1 cellular context compared by ENCODE assay signal in the genomic region with DNA sequence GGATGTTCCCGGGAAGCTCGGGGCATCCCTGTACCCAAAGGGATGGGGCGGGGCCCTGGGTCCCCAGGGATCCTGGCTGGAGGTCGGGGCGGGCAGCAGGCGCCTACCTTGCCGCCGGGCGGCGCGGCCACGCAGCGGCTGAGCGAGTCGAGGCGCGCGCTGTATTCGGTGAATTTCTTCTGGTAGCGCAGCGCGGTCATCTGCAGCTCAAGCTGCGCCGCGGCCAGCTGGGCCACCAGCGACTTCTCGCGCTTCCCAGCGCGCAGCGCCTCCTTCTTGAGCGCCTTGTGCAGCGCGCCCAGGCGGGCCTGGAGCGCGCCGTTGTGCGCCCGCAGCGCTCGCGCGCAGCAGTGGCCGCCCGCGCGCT.
TF ChIP-seq lines count a peak whose summit lies in the region.

No MANE protein-coding gene starts in this region.

TF ChIP-seq in H1, 55 proteins besides CTCF, POLR2A, EP300 and RAD21:
- no peak for TF ChIP-seq BACH1 (IDR thresholded peaks at IDR 0.05; ENCODE audit: low read length)
- TF ChIP-seq CHD2 (IDR thresholded peaks at IDR 0.05; ENCODE audit: low read length), result peak; percentile 52; the same call in 1 of the 2 replicates
- 0 out of 2 replicates have a peak, but pooled peaks have one; percentile 45 for TF ChIP-seq GABPA (IDR thresholded peaks at IDR 0.05; ENCODE audit: borderline replicate concordance, insufficient read depth, low read length)
- TF ChIP-seq, protein P1, sequence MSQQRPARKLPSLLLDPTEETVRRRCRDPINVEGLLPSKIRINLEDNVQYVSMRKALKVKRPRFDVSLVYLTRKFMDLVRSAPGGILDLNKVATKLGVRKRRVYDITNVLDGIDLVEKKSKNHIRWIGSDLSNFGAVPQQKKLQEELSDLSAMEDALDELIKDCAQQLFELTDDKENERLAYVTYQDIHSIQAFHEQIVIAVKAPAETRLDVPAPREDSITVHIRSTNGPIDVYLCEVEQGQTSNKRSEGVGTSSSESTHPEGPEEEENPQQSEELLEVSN (IDR thresholded peaks at IDR 0.05), result peak; percentile 90
- no peak for TF ChIP-seq SP1 (IDR thresholded peaks at IDR 0.05; ENCODE audit: low read depth, low read length)
- no peak for TF ChIP-seq KDM4A (IDR thresholded peaks at IDR 0.05; ENCODE audit: low read depth, low read length, severe bottlenecking)
- no peak for TF ChIP-seq SRF (IDR thresholded peaks at IDR 0.05; ENCODE audit: low read depth, low read length)
- TF ChIP-seq SUZ12 (IDR thresholded peaks at IDR 0.05; ENCODE audit: low read length), result no peak
- TF ChIP-seq JUN (IDR thresholded peaks at IDR 0.05; ENCODE audit: low read depth, low read length), result no peak
- no peak for TF ChIP-seq TAF7 (optimal IDR thresholded peaks at IDR 0.05; ENCODE audit: borderline replicate concordance, low read depth, low read length)
- TF ChIP-seq PHF8 (conservative IDR thresholded peaks at IDR 0.05; ENCODE audit: low read depth, low read length), result no peak
- TF ChIP-seq, protein P2, sequence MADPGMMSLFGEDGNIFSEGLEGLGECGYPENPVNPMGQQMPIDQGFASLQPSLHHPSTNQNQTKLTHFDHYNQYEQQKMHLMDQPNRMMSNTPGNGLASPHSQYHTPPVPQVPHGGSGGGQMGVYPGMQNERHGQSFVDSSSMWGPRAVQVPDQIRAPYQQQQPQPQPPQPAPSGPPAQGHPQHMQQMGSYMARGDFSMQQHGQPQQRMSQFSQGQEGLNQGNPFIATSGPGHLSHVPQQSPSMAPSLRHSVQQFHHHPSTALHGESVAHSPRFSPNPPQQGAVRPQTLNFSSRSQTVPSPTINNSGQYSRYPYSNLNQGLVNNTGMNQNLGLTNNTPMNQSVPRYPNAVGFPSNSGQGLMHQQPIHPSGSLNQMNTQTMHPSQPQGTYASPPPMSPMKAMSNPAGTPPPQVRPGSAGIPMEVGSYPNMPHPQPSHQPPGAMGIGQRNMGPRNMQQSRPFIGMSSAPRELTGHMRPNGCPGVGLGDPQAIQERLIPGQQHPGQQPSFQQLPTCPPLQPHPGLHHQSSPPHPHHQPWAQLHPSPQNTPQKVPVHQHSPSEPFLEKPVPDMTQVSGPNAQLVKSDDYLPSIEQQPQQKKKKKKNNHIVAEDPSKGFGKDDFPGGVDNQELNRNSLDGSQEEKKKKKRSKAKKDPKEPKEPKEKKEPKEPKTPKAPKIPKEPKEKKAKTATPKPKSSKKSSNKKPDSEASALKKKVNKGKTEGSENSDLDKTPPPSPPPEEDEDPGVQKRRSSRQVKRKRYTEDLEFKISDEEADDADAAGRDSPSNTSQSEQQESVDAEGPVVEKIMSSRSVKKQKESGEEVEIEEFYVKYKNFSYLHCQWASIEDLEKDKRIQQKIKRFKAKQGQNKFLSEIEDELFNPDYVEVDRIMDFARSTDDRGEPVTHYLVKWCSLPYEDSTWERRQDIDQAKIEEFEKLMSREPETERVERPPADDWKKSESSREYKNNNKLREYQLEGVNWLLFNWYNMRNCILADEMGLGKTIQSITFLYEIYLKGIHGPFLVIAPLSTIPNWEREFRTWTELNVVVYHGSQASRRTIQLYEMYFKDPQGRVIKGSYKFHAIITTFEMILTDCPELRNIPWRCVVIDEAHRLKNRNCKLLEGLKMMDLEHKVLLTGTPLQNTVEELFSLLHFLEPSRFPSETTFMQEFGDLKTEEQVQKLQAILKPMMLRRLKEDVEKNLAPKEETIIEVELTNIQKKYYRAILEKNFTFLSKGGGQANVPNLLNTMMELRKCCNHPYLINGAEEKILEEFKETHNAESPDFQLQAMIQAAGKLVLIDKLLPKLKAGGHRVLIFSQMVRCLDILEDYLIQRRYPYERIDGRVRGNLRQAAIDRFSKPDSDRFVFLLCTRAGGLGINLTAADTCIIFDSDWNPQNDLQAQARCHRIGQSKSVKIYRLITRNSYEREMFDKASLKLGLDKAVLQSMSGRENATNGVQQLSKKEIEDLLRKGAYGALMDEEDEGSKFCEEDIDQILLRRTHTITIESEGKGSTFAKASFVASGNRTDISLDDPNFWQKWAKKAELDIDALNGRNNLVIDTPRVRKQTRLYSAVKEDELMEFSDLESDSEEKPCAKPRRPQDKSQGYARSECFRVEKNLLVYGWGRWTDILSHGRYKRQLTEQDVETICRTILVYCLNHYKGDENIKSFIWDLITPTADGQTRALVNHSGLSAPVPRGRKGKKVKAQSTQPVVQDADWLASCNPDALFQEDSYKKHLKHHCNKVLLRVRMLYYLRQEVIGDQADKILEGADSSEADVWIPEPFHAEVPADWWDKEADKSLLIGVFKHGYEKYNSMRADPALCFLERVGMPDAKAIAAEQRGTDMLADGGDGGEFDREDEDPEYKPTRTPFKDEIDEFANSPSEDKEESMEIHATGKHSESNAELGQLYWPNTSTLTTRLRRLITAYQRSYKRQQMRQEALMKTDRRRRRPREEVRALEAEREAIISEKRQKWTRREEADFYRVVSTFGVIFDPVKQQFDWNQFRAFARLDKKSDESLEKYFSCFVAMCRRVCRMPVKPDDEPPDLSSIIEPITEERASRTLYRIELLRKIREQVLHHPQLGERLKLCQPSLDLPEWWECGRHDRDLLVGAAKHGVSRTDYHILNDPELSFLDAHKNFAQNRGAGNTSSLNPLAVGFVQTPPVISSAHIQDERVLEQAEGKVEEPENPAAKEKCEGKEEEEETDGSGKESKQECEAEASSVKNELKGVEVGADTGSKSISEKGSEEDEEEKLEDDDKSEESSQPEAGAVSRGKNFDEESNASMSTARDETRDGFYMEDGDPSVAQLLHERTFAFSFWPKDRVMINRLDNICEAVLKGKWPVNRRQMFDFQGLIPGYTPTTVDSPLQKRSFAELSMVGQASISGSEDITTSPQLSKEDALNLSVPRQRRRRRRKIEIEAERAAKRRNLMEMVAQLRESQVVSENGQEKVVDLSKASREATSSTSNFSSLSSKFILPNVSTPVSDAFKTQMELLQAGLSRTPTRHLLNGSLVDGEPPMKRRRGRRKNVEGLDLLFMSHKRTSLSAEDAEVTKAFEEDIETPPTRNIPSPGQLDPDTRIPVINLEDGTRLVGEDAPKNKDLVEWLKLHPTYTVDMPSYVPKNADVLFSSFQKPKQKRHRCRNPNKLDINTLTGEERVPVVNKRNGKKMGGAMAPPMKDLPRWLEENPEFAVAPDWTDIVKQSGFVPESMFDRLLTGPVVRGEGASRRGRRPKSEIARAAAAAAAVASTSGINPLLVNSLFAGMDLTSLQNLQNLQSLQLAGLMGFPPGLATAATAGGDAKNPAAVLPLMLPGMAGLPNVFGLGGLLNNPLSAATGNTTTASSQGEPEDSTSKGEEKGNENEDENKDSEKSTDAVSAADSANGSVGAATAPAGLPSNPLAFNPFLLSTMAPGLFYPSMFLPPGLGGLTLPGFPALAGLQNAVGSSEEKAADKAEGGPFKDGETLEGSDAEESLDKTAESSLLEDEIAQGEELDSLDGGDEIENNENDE (IDR thresholded peaks at IDR 0.05; ENCODE audit: insufficient replicate concordance, low read length), result no peak
- no peak for TF ChIP-seq ZNF274 (IDR thresholded peaks at IDR 0.05; ENCODE audit: borderline replicate concordance, extremely low read depth, low read length)
- TF ChIP-seq JUND (IDR thresholded peaks at IDR 0.05; ENCODE audit: low read length), result no peak
- 0 out of 4 replicates have a peak, but pooled peaks of 1 of the 2 experiments have one; percentile 19 for TF ChIP-seq HDAC2 (IDR thresholded peaks at IDR 0.05; ENCODE audit: borderline replicate concordance in 1 of 2, low read depth in 2 of 2, low read length in 2 of 2)
- no peak for TF ChIP-seq EGR1 (IDR thresholded peaks at IDR 0.05; ENCODE audit: borderline replicate concordance, low read depth, low read length)
- TF ChIP-seq POLR2AphosphoS5 (IDR thresholded peaks at IDR 0.05; ENCODE audit: low read depth, low read length), result no peak
- no peak for TF ChIP-seq SAP30 (IDR thresholded peaks at IDR 0.05; ENCODE audit: insufficient read depth, insufficient replicate concordance, low read length)
- TF ChIP-seq CBX8 (IDR thresholded peaks at IDR 0.05; ENCODE audit: borderline replicate concordance, low read depth, low read length), result no peak
- TF ChIP-seq, protein P3, sequence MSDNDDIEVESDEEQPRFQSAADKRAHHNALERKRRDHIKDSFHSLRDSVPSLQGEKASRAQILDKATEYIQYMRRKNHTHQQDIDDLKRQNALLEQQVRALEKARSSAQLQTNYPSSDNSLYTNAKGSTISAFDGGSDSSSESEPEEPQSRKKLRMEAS (IDR thresholded peaks at IDR 0.05), result peak; percentile 69
- TF ChIP-seq KDM5A (IDR thresholded peaks at IDR 0.05; ENCODE audit: low read length), result no peak
- no peak for TF ChIP-seq SP2 (IDR thresholded peaks at IDR 0.05; ENCODE audit: low read length)
- peak; percentile 39; the same call in 1 of the 2 replicates for TF ChIP-seq TEAD4 (IDR thresholded peaks at IDR 0.05; ENCODE audit: low read depth, low read length)
- TF ChIP-seq RNF2 (IDR thresholded peaks at IDR 0.05; ENCODE audit: borderline replicate concordance, low read depth, low read length, missing control alignments, poor library complexity, severe bottlenecking), result no peak
- no peak for TF ChIP-seq BCL11A (IDR thresholded peaks at IDR 0.05; ENCODE audit: low read depth in 2 of 2, low read length in 2 of 2)
- no peak for TF ChIP-seq EZH2 (IDR thresholded peaks at IDR 0.05; ENCODE audit: low read depth, low read length, severe bottlenecking)
- TF ChIP-seq ASH2L (IDR thresholded peaks at IDR 0.05; ENCODE audit: low read length), result no peak
- TF ChIP-seq BRCA1 (IDR thresholded peaks at IDR 0.05; ENCODE audit: low read depth, low read length), result no peak
- TF ChIP-seq, protein P4, sequence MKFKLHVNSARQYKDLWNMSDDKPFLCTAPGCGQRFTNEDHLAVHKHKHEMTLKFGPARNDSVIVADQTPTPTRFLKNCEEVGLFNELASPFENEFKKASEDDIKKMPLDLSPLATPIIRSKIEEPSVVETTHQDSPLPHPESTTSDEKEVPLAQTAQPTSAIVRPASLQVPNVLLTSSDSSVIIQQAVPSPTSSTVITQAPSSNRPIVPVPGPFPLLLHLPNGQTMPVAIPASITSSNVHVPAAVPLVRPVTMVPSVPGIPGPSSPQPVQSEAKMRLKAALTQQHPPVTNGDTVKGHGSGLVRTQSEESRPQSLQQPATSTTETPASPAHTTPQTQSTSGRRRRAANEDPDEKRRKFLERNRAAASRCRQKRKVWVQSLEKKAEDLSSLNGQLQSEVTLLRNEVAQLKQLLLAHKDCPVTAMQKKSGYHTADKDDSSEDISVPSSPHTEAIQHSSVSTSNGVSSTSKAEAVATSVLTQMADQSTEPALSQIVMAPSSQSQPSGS (IDR thresholded peaks at IDR 0.05; ENCODE audit: low read length), result no peak
- TF ChIP-seq POU5F1 (IDR thresholded peaks at IDR 0.05; ENCODE audit: low read depth, low read length), result no peak
- TF ChIP-seq SIN3A (conservative IDR thresholded peaks at IDR 0.05 in 1 of 2, IDR thresholded peaks at IDR 0.05 in 1 of 2; ENCODE audit: low read depth in 1 of 2, low read length in 2 of 2), result 0 out of 4 replicates have a peak, but pooled peaks of 1 of the 2 experiments have one; percentile 17
- no peak for TF ChIP-seq CBX5 (IDR thresholded peaks at IDR 0.05; ENCODE audit: low read depth, low read length)
- TF ChIP-seq TBP (IDR thresholded peaks at IDR 0.05; ENCODE audit: low read depth, low read length), result no peak
- TF ChIP-seq NANOG (IDR thresholded peaks at IDR 0.05; ENCODE audit: insufficient read depth, low read depth, low read length, poor library complexity, severe bottlenecking), result no peak
- TF ChIP-seq, protein P5, sequence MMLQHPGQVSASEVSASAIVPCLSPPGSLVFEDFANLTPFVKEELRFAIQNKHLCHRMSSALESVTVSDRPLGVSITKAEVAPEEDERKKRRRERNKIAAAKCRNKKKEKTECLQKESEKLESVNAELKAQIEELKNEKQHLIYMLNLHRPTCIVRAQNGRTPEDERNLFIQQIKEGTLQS (IDR thresholded peaks at IDR 0.05; ENCODE audit: insufficient read depth, low read depth, low read length), result no peak
- no peak for TF ChIP-seq NRF1 (IDR thresholded peaks at IDR 0.05; ENCODE audit: low read depth, low read length)
- TF ChIP-seq RFX5 (IDR thresholded peaks at IDR 0.05; ENCODE audit: borderline replicate concordance, low read depth, low read length), result no peak
- 0 out of 2 replicates have a peak, but pooled peaks have one; percentile 36 for TF ChIP-seq TAF1 (IDR thresholded peaks at IDR 0.05; ENCODE audit: low read depth, low read length)
- no peak for TF ChIP-seq KDM1A (IDR thresholded peaks at IDR 0.05; ENCODE audit: borderline replicate concordance, low read length)
- no peak for TF ChIP-seq SP4 (IDR thresholded peaks at IDR 0.05; ENCODE audit: low read length)
- TF ChIP-seq RBBP5 (IDR thresholded peaks at IDR 0.05; ENCODE audit: borderline replicate concordance, low read depth, low read length), result no peak
- TF ChIP-seq GTF2F1 (IDR thresholded peaks at IDR 0.05; ENCODE audit: borderline replicate concordance, low read depth, low read length), result no peak
- TF ChIP-seq SIRT6 (IDR thresholded peaks at IDR 0.05; ENCODE audit: low read length), result no peak
- TF ChIP-seq MAFK (IDR thresholded peaks at IDR 0.05; ENCODE audit: low read depth, low read length), result no peak
- no peak for TF ChIP-seq YY1 (IDR thresholded peaks at IDR 0.05; ENCODE audit: low read depth, low read length)
- no peak for TF ChIP-seq SIX5 (IDR thresholded peaks at IDR 0.05; ENCODE audit: low read depth, low read length)
- TF ChIP-seq CTBP2 (IDR thresholded peaks at IDR 0.05; ENCODE audit: borderline replicate concordance, insufficient read depth, insufficient read length, low read length), result no peak
- TF ChIP-seq, protein P6, sequence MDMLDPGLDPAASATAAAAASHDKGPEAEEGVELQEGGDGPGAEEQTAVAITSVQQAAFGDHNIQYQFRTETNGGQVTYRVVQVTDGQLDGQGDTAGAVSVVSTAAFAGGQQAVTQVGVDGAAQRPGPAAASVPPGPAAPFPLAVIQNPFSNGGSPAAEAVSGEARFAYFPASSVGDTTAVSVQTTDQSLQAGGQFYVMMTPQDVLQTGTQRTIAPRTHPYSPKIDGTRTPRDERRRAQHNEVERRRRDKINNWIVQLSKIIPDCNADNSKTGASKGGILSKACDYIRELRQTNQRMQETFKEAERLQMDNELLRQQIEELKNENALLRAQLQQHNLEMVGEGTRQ (IDR thresholded peaks at IDR 0.05; ENCODE audit: low read length), result no peak
- no peak for TF ChIP-seq RXRA (IDR thresholded peaks at IDR 0.05; ENCODE audit: insufficient read depth, low read depth, low read length)
- TF ChIP-seq HDAC6 (IDR thresholded peaks at IDR 0.05; ENCODE audit: low read depth, low read length), result no peak
- no peak for TF ChIP-seq CHD1 (IDR thresholded peaks at IDR 0.05; ENCODE audit: low read depth, low read length)
- TF ChIP-seq CREB1 (IDR thresholded peaks at IDR 0.05), result no peak
- TF ChIP-seq FOSL1 (IDR thresholded peaks at IDR 0.05; ENCODE audit: insufficient read depth, low read depth, low read length), result no peak
- TF ChIP-seq CEBPB (IDR thresholded peaks at IDR 0.05; ENCODE audit: low read depth, low read length), result no peak
- 0 out of 2 replicates have a peak, but pooled peaks have one; percentile 2 for TF ChIP-seq TCF12 (IDR thresholded peaks at IDR 0.05; ENCODE audit: low read depth, low read length)
TF ChIP-seq in H1: peak in this region for 9.
